34 cellular contexts compared by ENCODE assay signal in the genomic region with DNA sequence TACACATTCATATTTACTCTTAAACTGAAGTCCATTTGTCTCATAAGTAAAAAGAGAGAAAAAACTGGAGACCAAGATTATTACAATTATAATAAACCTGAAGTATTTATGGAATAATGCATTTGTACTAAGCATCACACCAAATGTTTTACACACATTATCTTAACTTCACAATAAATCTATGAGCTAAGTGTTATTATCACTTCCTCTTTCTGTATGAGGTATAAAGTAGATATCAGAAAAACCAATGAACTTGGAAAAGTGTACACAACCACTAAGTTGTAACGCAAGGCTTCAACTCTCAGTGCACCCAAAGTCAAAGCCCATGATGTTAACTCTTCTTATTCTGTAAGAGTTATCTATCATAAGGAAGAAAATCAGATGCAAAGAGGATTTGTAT.
"Had no signal": no experiment of that assay in that cellular context is flagged by ENCODE, and none has a peak within 500 bp of the region (broad histone marks: within the 10 kb centered on the region; RNA-seq: fewer than 3 reads in every experiment).

No MANE protein-coding gene starts in this region.

- H3K4me3 ChIP-seq: MG63 had no signal

- H3K36me3 ChIP-seq: MG63 had no signal

- DNase-seq: Karpas-422, Kasumi-1, MG63, MM.1S, MV-4-11, NCI-H1048, NCI-H1092, NCI-H1092 treated with DMSO at 0.1 percent for 48 hours, NCI-H1105, NCI-H1105 treated with DMSO at 0.1 percent for 48 hours, NCI-H1417 treated with DMSO at 0.1 percent for 48 hours, NCI-H1436, NCI-H1436 treated with DMSO at 0.1 percent for 48 hours, NCI-H146, NCI-H1694, NCI-H1694 treated with DMSO at 0.1 percent for 48 hours, NCI-H187, NCI-H187 treated with DMSO at 0.1 percent for 48 hours, NCI-H1930, NCI-H2029, NCI-H2029 treated with DMSO at 0.1 percent for 48 hours, NCI-H2081, NCI-H2081 treated with DMSO at 0.1 percent for 48 hours, NCI-H2107, NCI-H2171, NCI-H2171 treated with DMSO at 0.1 percent for 48 hours, NCI-H2227 treated with DMSO at 0.1 percent for 48 hours, NCI-H226, NCI-H345, NCI-H446, NCI-H446 treated with DMSO at 0.1 percent for 48 hours, NCI-H510A, NCI-H510A treated with DMSO at 0.1 percent for 48 hours, NCI-H524 had no signal

- H3K27me3 ChIP-seq: MG63 had no signal

- H3K9me3 ChIP-seq: MG63 had no signal
